11 cellular contexts compared by ENCODE assay signal in the genomic region with DNA sequence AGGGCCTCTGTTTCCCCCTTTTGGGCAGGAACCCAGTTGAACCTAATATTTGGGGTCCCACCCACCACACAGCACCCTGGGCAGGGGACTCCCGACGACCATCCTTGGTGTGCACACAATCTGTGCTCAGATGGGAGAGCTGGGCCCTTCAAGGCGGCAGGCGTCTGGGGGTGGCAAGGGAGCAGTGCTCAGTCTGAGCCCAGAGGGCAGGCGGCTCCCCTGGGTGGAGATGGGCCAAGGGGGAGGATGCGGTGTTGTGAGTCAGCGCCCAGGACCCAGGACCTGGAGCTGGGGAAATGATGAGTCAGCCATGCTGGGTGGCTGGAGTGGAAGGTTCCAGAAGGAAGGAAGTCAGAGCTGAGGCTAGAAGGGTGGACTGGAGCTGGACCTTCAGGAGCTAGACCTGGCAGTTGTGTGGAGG. TPM values are rescaled to one million over a fixed set of nuclear protein-coding genes. Genes with fewer than 3 reads are reported as not detected.
DNase-seq lines count a peak whose midpoint lies in the region; ATAC-seq, FAIRE-seq and TF ChIP-seq lines count a peak whose summit lies in the region.
"Had no signal": no experiment of that assay in that cellular context is flagged by ENCODE, and none has a peak within 500 bp of the region (broad histone marks: within the 10 kb centered on the region; RNA-seq: fewer than 3 reads in every experiment).

No MANE protein-coding gene starts in this region.

- H3K9me3 ChIP-seq in esophagus (ENCODE audit: control insufficient read depth in 2 of 2, insufficient read depth in 1 of 2, low read depth in 1 of 2, low read length in 1 of 2) (no peaks in the 10 kb centered on the region), pancreas (no peaks in the 10 kb centered on the region)
- H3K9me3 ChIP-seq: transverse colon had no signal

- WGBS in esophagus, 2 donors, result 57 to 71% methylated on average over 7 of the region's 7 CpGs
- WGBS in pancreas, 2 donors, result 94 to 95% methylated on average over 7 of the region's 7 CpGs

- no peak overlapping the region for H3K4me3 ChIP-seq in NB4 (ENCODE audit: low read depth, low read length)
- no peak overlapping the region for H3K4me3 ChIP-seq in esophagus (ENCODE audit: low read depth in 1 of 2, low read length in 2 of 2)
- H3K4me3 ChIP-seq in pancreas, result no peak overlapping the region
- H3K4me3 ChIP-seq: transverse colon had no signal

- peak overlapping the region; percentile 76 to 92 for H3K27ac ChIP-seq in esophagus (ENCODE audit: low read depth in 2 of 2, low read length in 1 of 2)
- H3K27ac ChIP-seq in pancreas, result no peak overlapping the region

- no peak for ATAC-seq in pancreas

- H3K4me1 ChIP-seq in esophagus (ENCODE audit: control insufficient read depth in 2 of 2, insufficient read depth in 2 of 2, low read length in 1 of 2), result peaks cover 0 to 37% of the 10 kb centered on the region in 2 donors
- H3K4me1 ChIP-seq in pancreas, result peaks cover 10 to 30% (median 12%) of the 10 kb centered on the region in 3 donors

- intact Hi-C loops in pancreas (cut with DNase I), result loop anchor here in 1 of 3 donors (5.0 kb wide), 1 partner anchor 34 kb away; no protein-coding TSS in a partner anchor

- H3K27me3 ChIP-seq in esophagus (ENCODE audit: control insufficient read depth in 1 of 2, insufficient read depth in 2 of 2, low read length in 2 of 2) (no peaks in the 10 kb centered on the region), pancreas (no peaks in the 10 kb centered on the region)
- H3K27me3 ChIP-seq: transverse colon had no signal

- FAIRE-seq in pancreas (lab: Jason Lieb, UNC), result no peak
- FAIRE-seq: GM18507 had no signal

- TF ChIP-seq CTCF in NB4 (IDR thresholded peaks at IDR 0.05; ENCODE audit: low read depth, low read length) (no peak), pancreas (IDR thresholded peaks at IDR 0.05) (no peak)

- no peak for TF ChIP-seq POLR2A in NB4 (IDR thresholded peaks at IDR 0.05; ENCODE audit: extremely low read depth, insufficient read length)

- H3K36me3 ChIP-seq in esophagus (ENCODE audit: control insufficient read depth in 2 of 2, insufficient read depth in 2 of 2, low read length in 1 of 2) (peaks cover 0 to 36% of the 10 kb centered on the region in 2 donors), pancreas (peaks cover 0 to 7% (median 0%) of the 10 kb centered on the region in 3 donors)
- H3K36me3 ChIP-seq: transverse colon had no signal

- peak; percentile 92 for DNase-seq in EL
- peak; percentile 56 for DNase-seq in NB4 (ENCODE audit: low read depth)
- DNase-seq in pancreas, result peak in 4 of 6 donors; percentile 16 to 72 (median 37)
- DNase-seq in effector CD4-positive, alpha-beta T cell, result no peak
- DNase-seq in NCI-H1694 treated with DMSO at 0.1 percent for 48 hours (lab: John Stamatoyannopoulos, UW), result no peak
- no peak for DNase-seq in NCI-H146 (lab: John Stamatoyannopoulos, UW)
- DNase-seq: DMS 273 treated with DMSO at 0.1 percent for 48 hours, mesenchymal stem cell had no signal

RNA-seq across cellular contexts. Expression of gene PROM2, which starts 3.8 kb away (rescaled TPM):
- polyA plus RNA-seq in esophagus, result 10 to 100 TPM; 56.0 to 82.4 TPM
- total RNA-seq in pancreas, result 10 to 100 TPM in 5 of 6 donors, 1 to 10 TPM in 1; 9.5 to 20.4 (median 12.8) TPM
- polyA plus RNA-seq in pancreas, result 10 to 100 TPM in 1 of 2 donors, 1 to 10 TPM in 1; 8.3 to 12.5 TPM

RNA-seq across cellular contexts. Expression of gene KCNIP3, which starts 19.1 kb away (rescaled TPM):
- polyA plus RNA-seq in esophagus, result 1 to 10 TPM; 2.0 to 2.2 TPM
- 1 to 10 TPM; 3.5 to 7.5 (median 3.6) TPM for total RNA-seq in pancreas
- 1 to 10 TPM; 3.5 to 4.5 TPM for polyA plus RNA-seq in pancreas

Comparison
In these comparisons a context has a peak if more than half of its experiments do, and no peak if none do; other contexts are left out.
1. DNase-seq: peak in EL (single experiment), NB4 (single experiment) and pancreas (4 of 6); none in effector CD4-positive, alpha-beta T cell (single experiment), NCI-H1694 treated with DMSO at 0.1 percent for 48 hours (single experiment) and NCI-H146 (single experiment).
2. H3K27ac ChIP-seq: peak in esophagus (2 of 2); none in pancreas (0 of 4).
3. RNA of gene PROM2, which starts 3.8 kb away (polyA plus RNA-seq): 56.0 to 82.4 TPM in esophagus; 8.3 to 12.5 TPM in pancreas; every median in the first group is over 4 times any median in the second.